Comparison of ENCODE assay signal across 8 cellular contexts in genomic region chr1:103106426-103107321, GRCh38. TPM values are rescaled to one million over a fixed set of nuclear protein-coding genes. Genes with fewer than 3 reads are reported as not detected.
DNase-seq lines count a peak whose midpoint lies in the region; ATAC-seq and TF ChIP-seq lines count a peak whose summit lies in the region.

No MANE protein-coding gene starts in this region.

- ATAC-seq in GM18907 (IDR thresholded peaks at IDR 0.05; ENCODE audit: unreplicated experiment): peak; percentile 91
- ATAC-seq in HG03103 (IDR thresholded peaks at IDR 0.05; ENCODE audit: low read depth, unreplicated experiment): peak; percentile 70

- peak; percentile 66 for TF ChIP-seq CTCF in choroid plexus epithelial cell (conservative IDR thresholded peaks at IDR 0.05; ENCODE audit: low read depth, low read length)
- TF ChIP-seq CTCF in suprapubic skin (IDR thresholded peaks at IDR 0.05): peak; percentile 25 to 39

- no peak overlapping the region for H3K27ac ChIP-seq in CD4-positive, alpha-beta memory T cell (ENCODE audit: low read depth, low read length)
- no peak overlapping the region for H3K27ac ChIP-seq in suprapubic skin

- POLR2A ChIA-PET in CD4-positive, alpha-beta memory T cell (lab: Charles Lee; ENCODE audit: partially characterized antibody): no interaction called here

- no peak for TF ChIP-seq POLR2A in suprapubic skin (IDR thresholded peaks at IDR 0.05)

- H3K36me3 ChIP-seq in CD4-positive, alpha-beta memory T cell (ENCODE audit: insufficient read depth, low read length): no peaks in the 10 kb centered on the region
- no peaks in the 10 kb centered on the region for H3K36me3 ChIP-seq in suprapubic skin

- H3K27me3 Mint-ChIP-seq in CD4-positive, alpha-beta memory T cell: peaks cover 14 to 17% of the 10 kb centered on the region in 2 donors

- no peaks in the 10 kb centered on the region for H3K27me3 ChIP-seq in CD4-positive, alpha-beta memory T cell (ENCODE audit: insufficient read depth, low read length)
- peaks cover 11% of the 10 kb centered on the region for H3K27me3 ChIP-seq in suprapubic skin

- intact Hi-C loops in CD4-positive, alpha-beta memory T cell (cut with micrococcal nuclease): loop anchor here (5.0 kb wide), 1 partner anchor 411 kb away; no protein-coding TSS in a partner anchor

- peaks cover 7% of the 10 kb centered on the region for H3K4me1 ChIP-seq in CD4-positive, alpha-beta memory T cell (ENCODE audit: insufficient read depth, low read length)
- H3K4me1 ChIP-seq in suprapubic skin: peaks cover 27% of the 10 kb centered on the region

- WGBS in suprapubic skin: under 1% methylated on average over 22 of the region's 22 CpGs

- H3K4me3 Mint-ChIP-seq in CD4-positive, alpha-beta memory T cell: peak overlapping the region in 5 of 8 donors; percentile 25 to 63 (median 29)

- H3K4me3 ChIP-seq in CD4-positive, alpha-beta memory T cell (ENCODE audit: low read length in 2 of 2): no peak overlapping the region
- peak overlapping the region; percentile 79 for H3K4me3 ChIP-seq in choroid plexus epithelial cell (ENCODE audit: low read depth, low read length)
- H3K4me3 ChIP-seq in suprapubic skin: peak overlapping the region; percentile 48

- no peak for DNase-seq in CD4-positive, alpha-beta memory T cell
- DNase-seq in NCI-H526 (lab: John Stamatoyannopoulos, UW) (peak; percentile 81 to 90), choroid plexus epithelial cell (ENCODE audit: low read depth) (peak; percentile 93), left kidney (ENCODE audit: low read depth, low spot score) (peak; percentile 72), suprapubic skin (ENCODE audit: low spot score in 2 of 2) (peak in 1 of 2 donors; percentile 45), GDM1 (lab: John Stamatoyannopoulos, UW) (no peak)

- no peak for TF ChIP-seq EP300 in suprapubic skin (IDR thresholded peaks at IDR 0.05)

- H3K4me1 Mint-ChIP-seq in CD4-positive, alpha-beta memory T cell: peaks cover 6 to 11% (median 8%) of the 10 kb centered on the region in 4 donors

- H3K36me3 Mint-ChIP-seq in CD4-positive, alpha-beta memory T cell: no peaks in the 10 kb centered on the region

- peaks cover 0 to 11% (median 0%) of the 10 kb centered on the region in 8 donors for H3K9me3 Mint-ChIP-seq in CD4-positive, alpha-beta memory T cell

- H3K9me3 ChIP-seq in CD4-positive, alpha-beta memory T cell (ENCODE audit: control insufficient read depth in 1 of 2, low read length in 2 of 2): no peaks in the 10 kb centered on the region
- H3K9me3 ChIP-seq in suprapubic skin: no peaks in the 10 kb centered on the region

- CTCF ChIA-PET in CD4-positive, alpha-beta memory T cell (lab: Charles Lee; ENCODE audit: partially characterized antibody): interaction anchor here (1.1 kb wide), 1 partner anchor 407 kb away, joined by 4 read pairs; no protein-coding TSS in a partner anchor

- H3K27ac Mint-ChIP-seq in CD4-positive, alpha-beta memory T cell: no peak overlapping the region

RNA-seq across cellular contexts. Expression of gene COL11A1, which starts 1.6 kb away (rescaled TPM):
- not detected for total RNA-seq in CD4-positive, alpha-beta memory T cell
- polyA plus RNA-seq in CD4-positive, alpha-beta memory T cell: not detected
- total RNA-seq in suprapubic skin: 1 to 10 TPM in 3 of 4 donors, not detected in 1; 1.6 to 9.8 (median 1.8) TPM

Comparison
In these comparisons a context has a peak if more than half of its experiments do, and no peak if none do; other contexts are left out.
1. DNase-seq: peak in NCI-H526 (2 of 2), choroid plexus epithelial cell (single experiment) and left kidney (single experiment); none in CD4-positive, alpha-beta memory T cell (0 of 5) and GDM1 (single experiment).
2. H3K4me3 ChIP-seq: peak in choroid plexus epithelial cell (single experiment) and suprapubic skin (single experiment); none in CD4-positive, alpha-beta memory T cell (0 of 2).